In genomic region chr22:42994917-42995562, GRCh38 we compare ENCODE assay signal across 9 cellular contexts. TPM values are rescaled to one million over a fixed set of nuclear protein-coding genes. Genes with fewer than 3 reads are reported as not detected.
DNase-seq lines count a peak whose midpoint lies in the region; ATAC-seq lines count a peak whose summit lies in the region.
"Had no signal": no experiment of that assay in that cellular context is flagged by ENCODE, and none has a peak within 500 bp of the region (broad histone marks: within the 10 kb centered on the region; RNA-seq: fewer than 3 reads in every experiment).

No MANE protein-coding gene starts in this region.

- H3K4me1 ChIP-seq in right cardiac atrium (ENCODE audit: control insufficient read depth, insufficient read depth, low read length) = peaks cover 16% of the 10 kb centered on the region

- DNase-seq in NCI-H2029 (lab: John Stamatoyannopoulos, UW) (peak; percentile 63), NCI-H2029 treated with DMSO at 0.1 percent for 48 hours (lab: John Stamatoyannopoulos, UW) (no peak), amniotic epithelial cell (ENCODE audit: low read depth) (peak; percentile 95), right cardiac atrium (peak; percentile 33 to 63 (median 52)), NCI-H510A treated with DMSO at 0.1 percent for 48 hours (lab: John Stamatoyannopoulos, UW) (no peak), DMS114 treated with DMSO at 0.1 percent for 48 hours (lab: John Stamatoyannopoulos, UW; ENCODE audit: unreplicated experiment) (no peak)

- peak; percentile 80 to 81 for ATAC-seq in right cardiac atrium
- ATAC-seq in GM21447 (IDR thresholded peaks at IDR 0.05; ENCODE audit: unreplicated experiment) = no peak

- H3K27me3 ChIP-seq in right cardiac atrium (ENCODE audit: control insufficient read depth, insufficient read depth) = no peaks in the 10 kb centered on the region
- H3K27me3 ChIP-seq: BLaER1 had no signal

- no peak overlapping the region for H3K4me3 ChIP-seq in right cardiac atrium (ENCODE audit: low read length)
- H3K4me3 ChIP-seq in skin epidermis = peak overlapping the region in 1 of 7 experiments; percentile 18
- H3K4me3 ChIP-seq: BLaER1 had no signal

- intact Hi-C loops in right cardiac atrium (cut with DNase I) = no loop called here

- H3K9me3 ChIP-seq in right cardiac atrium (ENCODE audit: control insufficient read depth, low read length) = no peaks in the 10 kb centered on the region

- 13% methylated on average over 9 of the region's 9 CpGs for WGBS in right cardiac atrium

- H3K27ac ChIP-seq in right cardiac atrium (ENCODE audit: low read length) (peak overlapping the region; percentile 26), skin epidermis (peak overlapping the region in 20 of 21 experiments; percentile 47 to 86 (median 72))
- H3K27ac ChIP-seq: BLaER1 had no signal

RNA-seq across cellular contexts. Expression of gene PACSIN2, which starts 19.9 kb away (rescaled TPM):
- total RNA-seq in right cardiac atrium = 10 to 100 TPM; 66.7 to 85.6 (median 69.8) TPM
- polyA plus RNA-seq in right cardiac atrium = 40.4 TPM

Comparison
In these comparisons a context has a peak if more than half of its experiments do, and no peak if none do; other contexts are left out.
1. DNase-seq: peak in NCI-H2029 (single experiment), amniotic epithelial cell (single experiment) and right cardiac atrium (3 of 3); none in NCI-H2029 treated with DMSO at 0.1 percent for 48 hours (single experiment), NCI-H510A treated with DMSO at 0.1 percent for 48 hours (single experiment) and DMS114 treated with DMSO at 0.1 percent for 48 hours (single experiment).